ENCODE assay signal across 2 cellular contexts in the genomic region with DNA sequence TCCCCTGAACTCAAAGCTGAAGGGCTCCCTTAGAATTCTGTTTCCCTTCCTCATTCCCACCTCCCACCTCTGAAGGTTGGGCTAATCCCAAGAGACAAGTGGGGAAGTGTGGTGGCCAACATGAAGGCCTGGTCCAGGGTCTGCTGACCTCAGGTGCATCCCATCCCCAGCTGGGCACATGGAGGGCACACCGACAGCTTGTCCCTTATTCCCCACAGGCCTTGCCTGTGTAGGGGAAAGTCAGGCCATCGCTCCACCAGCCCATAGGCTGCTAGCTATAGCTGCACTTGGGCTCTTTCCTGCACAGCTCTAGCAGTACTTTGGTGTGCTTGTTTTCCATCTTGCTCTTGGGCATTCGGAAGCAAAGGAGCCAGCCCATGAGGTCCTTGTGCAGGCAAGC.
"Had no signal": no experiment of that assay in that cellular context is flagged by ENCODE, and none has a peak within 500 bp of the region (broad histone marks: within the 10 kb centered on the region; RNA-seq: fewer than 3 reads in every experiment).

No MANE protein-coding gene starts in this region.

- DNase-seq: GF-D8 had no signal

- ATAC-seq: GM12878 had no signal

- H3K4me3 ChIP-seq: GM12878 had no signal
